Comparison of ENCODE assay signal across 16 cellular contexts in the genomic region with DNA sequence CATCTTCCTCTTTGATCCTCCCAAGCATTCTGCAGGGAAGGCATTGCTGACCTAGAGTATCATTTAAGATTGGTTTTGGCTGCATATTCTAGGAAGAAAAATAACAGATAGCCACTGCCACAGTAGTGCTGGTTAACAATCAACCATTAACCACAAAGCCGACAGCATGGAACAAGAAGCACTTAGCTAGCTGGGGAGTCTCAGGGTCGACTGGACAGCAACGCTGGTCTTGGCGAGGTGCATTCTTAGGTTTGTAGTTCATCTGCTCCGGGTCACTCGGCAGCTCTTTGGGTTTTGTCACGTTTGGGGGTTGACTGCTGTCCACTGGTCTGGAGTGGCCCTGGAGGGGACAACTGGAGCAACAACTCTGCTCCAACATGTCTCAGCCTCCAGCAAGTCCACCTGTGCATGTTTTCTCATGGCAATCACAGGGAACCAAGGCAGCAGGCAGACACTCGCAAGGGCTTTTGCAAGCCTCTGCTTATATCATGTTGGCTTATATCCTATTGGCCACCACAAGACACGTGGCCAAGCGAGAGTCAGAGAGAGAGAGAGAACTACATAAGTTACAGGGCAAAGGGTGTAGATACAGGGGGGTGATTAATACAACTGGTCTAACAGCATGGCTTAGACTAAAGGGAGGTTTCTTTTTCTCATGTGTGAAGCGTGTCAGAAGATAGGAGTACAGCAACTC.
"Had no signal": no experiment of that assay in that cellular context is flagged by ENCODE, and none has a peak within 500 bp of the region (broad histone marks: within the 10 kb centered on the region; RNA-seq: fewer than 3 reads in every experiment).

No MANE protein-coding gene starts in this region.

- H3K27me3 ChIP-seq: right lobe of liver, upper lobe of left lung had no signal

- H3K9me3 Mint-ChIP-seq: activated naive CD4-positive, alpha-beta T cell treated with anti-CD3 and anti-CD28 coated beads for 36 hours; memory B cell; stimulated activated memory B cell treated with anti-CD40 and anti-IgM and Interleukin-4, amounts not matched to agents 10 μg/mL and 1 μg/mL and 100 μg/mL, for 72 hours; T-helper 1 cell treated with Interleukin-12 subunit alpha and Interleukin-12 subunit beta and Interleukin-4 antibody, amounts not matched to agents 30 μg/mL and 1 μg/mL, for 36 hours had no signal

- ATAC-seq: activated CD8-positive, alpha-beta T cell treated with anti-CD3 and anti-CD28 coated beads, Interleukin-2, amount 10 ng/mL, durations not matched to agents 7 days and 5 days; left colon; stimulated activated memory B cell treated with anti-CD40 and anti-IgM and Interleukin-4, amounts not matched to agents 10 μg/mL and 1 μg/mL and 100 μg/mL, for 72 hours; WTC11 had no signal

- H3K4me3 ChIP-seq: coronary artery, right lobe of liver, spleen, upper lobe of left lung had no signal

- H3K9me3 ChIP-seq: right lobe of liver, upper lobe of left lung had no signal

- H3K36me3 ChIP-seq: right lobe of liver, spleen, upper lobe of left lung had no signal

- H3K36me3 Mint-ChIP-seq: memory B cell; stimulated activated memory B cell treated with anti-CD40 and anti-IgM and Interleukin-4, amounts not matched to agents 10 μg/mL and 1 μg/mL and 100 μg/mL, for 72 hours; WTC11 had no signal

- DNase-seq: activated CD4-positive, alpha-beta T cell treated with anti-CD3 and anti-CD28 coated beads for 48 hours; activated CD8-positive, alpha-beta T cell treated with anti-CD3 and anti-CD28 coated beads, Interleukin-2, amount 10 ng/mL, durations not matched to agents 7 days and 5 days; activated naive CD4-positive, alpha-beta T cell treated with anti-CD3 and anti-CD28 coated beads for 36 hours; effector CD4-positive, alpha-beta T cell; left colon; right lobe of liver; spleen; stimulated activated CD4-positive, alpha-beta T cell treated with anti-CD3 and anti-CD28 coated beads, Interleukin-1b, Interleukin-23, amount 100 ng/mL, for 48 hours; upper lobe of left lung had no signal

- H3K4me1 Mint-ChIP-seq: memory B cell; stimulated activated memory B cell treated with anti-CD40 and anti-IgM and Interleukin-4, amounts not matched to agents 10 μg/mL and 1 μg/mL and 100 μg/mL, for 72 hours had no signal

- FAIRE-seq: astrocyte, endothelial cell of umbilical vein had no signal

- H3K4me1 ChIP-seq: right lobe of liver, upper lobe of left lung had no signal

- H3K4me3 Mint-ChIP-seq: activated CD8-positive, alpha-beta T cell treated with anti-CD3 and anti-CD28 coated beads, Interleukin-2, amount 10 ng/mL, durations not matched to agents 7 days and 5 days; activated naive CD4-positive, alpha-beta T cell treated with anti-CD3 and anti-CD28 coated beads for 36 hours; memory B cell; stimulated activated memory B cell treated with anti-CD40 and anti-IgM and Interleukin-4, amounts not matched to agents 10 μg/mL and 1 μg/mL and 100 μg/mL, for 72 hours; T-helper 1 cell treated with Interleukin-12 subunit alpha and Interleukin-12 subunit beta and Interleukin-4 antibody, amounts not matched to agents 30 μg/mL and 1 μg/mL, for 36 hours; WTC11 had no signal

- H3K27ac Mint-ChIP-seq: activated CD8-positive, alpha-beta T cell treated with anti-CD3 and anti-CD28 coated beads, Interleukin-2, amount 10 ng/mL, durations not matched to agents 7 days and 5 days; activated naive CD4-positive, alpha-beta T cell treated with anti-CD3 and anti-CD28 coated beads for 36 hours; memory B cell; stimulated activated memory B cell treated with anti-CD40 and anti-IgM and Interleukin-4, amounts not matched to agents 10 μg/mL and 1 μg/mL and 100 μg/mL, for 72 hours; T-helper 1 cell treated with Interleukin-12 subunit alpha and Interleukin-12 subunit beta and Interleukin-4 antibody, amounts not matched to agents 30 μg/mL and 1 μg/mL, for 36 hours; WTC11 had no signal

- H3K27ac ChIP-seq: coronary artery, right lobe of liver, spleen, upper lobe of left lung had no signal
